In genomic region chr12:125161712-125162023, GRCh38 we compare ENCODE assay signal across 15 cellular contexts. TPM values are rescaled to one million over a fixed set of nuclear protein-coding genes. Genes with fewer than 3 reads are reported as not detected.
"Had no signal": no experiment of that assay in that cellular context is flagged by ENCODE, and none has a peak within 500 bp of the region (broad histone marks: within the 10 kb centered on the region; RNA-seq: fewer than 3 reads in every experiment).

No MANE protein-coding gene starts in this region.

- H3K4me3 Mint-ChIP-seq: activated CD8-positive, alpha-beta memory T cell treated with anti-CD3 and anti-CD28 coated beads, Interleukin-2, amount 10 ng/mL, durations not matched to agents 7 days and 5 days; activated naive CD8-positive, alpha-beta T cell treated with anti-CD3 and anti-CD28 coated beads, Interleukin-2, amount 50 U/mL, for 24 hours; activated T-cell treated with anti-CD3 and anti-CD28 coated beads, Interleukin-2, amount 50 U/mL, for 24 hours; naive thymus-derived CD4-positive, alpha-beta T cell; stimulated activated memory B cell treated with anti-CD40 and anti-IgM and Interleukin-4, amounts not matched to agents 10 μg/mL and 1 μg/mL and 100 μg/mL, for 72 hours had no signal

- DNase-seq: activated CD4-positive, alpha-beta T cell treated with anti-CD3 and anti-CD28 coated beads, Interleukin-2, amount 50 U/mL, for 4 hours; activated CD4-positive, CD25-positive, alpha-beta regulatory T cell treated with anti-CD3 and anti-CD28 coated beads, Interleukin-2, amount 50 U/mL, for 72 hours; activated CD8-positive, alpha-beta memory T cell treated with anti-CD3 and anti-CD28 coated beads, Interleukin-2, amount 10 ng/mL, durations not matched to agents 7 days and 5 days; activated gamma-delta T cell; activated naive CD8-positive, alpha-beta T cell treated with anti-CD3 and anti-CD28 coated beads, Interleukin-2, amount 50 U/mL, for 24 hours; activated T-cell treated with anti-CD3 and anti-CD28 coated beads, Interleukin-2, amount 50 U/mL, for 24 hours; foreskin melanocyte; heart left ventricle; naive thymus-derived CD4-positive, alpha-beta T cell; right cardiac atrium; tibial artery had no signal

- H3K36me3 Mint-ChIP-seq: activated CD8-positive, alpha-beta memory T cell treated with anti-CD3 and anti-CD28 coated beads, Interleukin-2, amount 10 ng/mL, durations not matched to agents 7 days and 5 days; stimulated activated memory B cell treated with anti-CD40 and anti-IgM and Interleukin-4, amounts not matched to agents 10 μg/mL and 1 μg/mL and 100 μg/mL, for 72 hours had no signal

- H3K9me3 Mint-ChIP-seq: activated naive CD8-positive, alpha-beta T cell treated with anti-CD3 and anti-CD28 coated beads, Interleukin-2, amount 50 U/mL, for 24 hours; activated T-cell treated with anti-CD3 and anti-CD28 coated beads, Interleukin-2, amount 50 U/mL, for 24 hours had no signal

- H3K27ac Mint-ChIP-seq: activated CD8-positive, alpha-beta memory T cell treated with anti-CD3 and anti-CD28 coated beads, Interleukin-2, amount 10 ng/mL, durations not matched to agents 7 days and 5 days; activated naive CD8-positive, alpha-beta T cell treated with anti-CD3 and anti-CD28 coated beads, Interleukin-2, amount 50 U/mL, for 24 hours; activated T-cell treated with anti-CD3 and anti-CD28 coated beads, Interleukin-2, amount 50 U/mL, for 24 hours; stimulated activated memory B cell treated with anti-CD40 and anti-IgM and Interleukin-4, amounts not matched to agents 10 μg/mL and 1 μg/mL and 100 μg/mL, for 72 hours had no signal

- FAIRE-seq: colon, endothelial cell of umbilical vein, islet of Langerhans had no signal

- H3K4me1 Mint-ChIP-seq: activated CD8-positive, alpha-beta memory T cell treated with anti-CD3 and anti-CD28 coated beads, Interleukin-2, amount 10 ng/mL, durations not matched to agents 7 days and 5 days; activated naive CD8-positive, alpha-beta T cell treated with anti-CD3 and anti-CD28 coated beads, Interleukin-2, amount 50 U/mL, for 24 hours; naive thymus-derived CD4-positive, alpha-beta T cell had no signal

- ATAC-seq: activated CD8-positive, alpha-beta memory T cell treated with anti-CD3 and anti-CD28 coated beads, Interleukin-2, amount 10 ng/mL, durations not matched to agents 7 days and 5 days; activated naive CD8-positive, alpha-beta T cell treated with anti-CD3 and anti-CD28 coated beads, Interleukin-2, amount 50 U/mL, for 24 hours; heart left ventricle; naive thymus-derived CD4-positive, alpha-beta T cell; stimulated activated memory B cell treated with anti-CD40 and anti-IgM and Interleukin-4, amounts not matched to agents 10 μg/mL and 1 μg/mL and 100 μg/mL, for 72 hours had no signal

- H3K27me3 Mint-ChIP-seq: activated naive CD8-positive, alpha-beta T cell treated with anti-CD3 and anti-CD28 coated beads, Interleukin-2, amount 50 U/mL, for 24 hours had no signal

RNA-seq across cellular contexts. Expression of gene TMEM132B, which starts 24.5 kb away (rescaled TPM):
- total RNA-seq: activated CD8-positive, alpha-beta memory T cell treated with anti-CD3 and anti-CD28 coated beads, Interleukin-2, amount 10 ng/mL, durations not matched to agents 7 days and 5 days; naive thymus-derived CD4-positive, alpha-beta T cell had no signal
- polyA plus RNA-seq: naive thymus-derived CD4-positive, alpha-beta T cell had no signal
